In genomic region chr10:77820349-77820748, GRCh38 we compare ENCODE assay signal across 17 cellular contexts.
DNase-seq lines count a peak whose midpoint lies in the region; ATAC-seq lines count a peak whose summit lies in the region.
"Had no signal": no experiment of that assay in that cellular context is flagged by ENCODE, and none has a peak within 500 bp of the region (broad histone marks: within the 10 kb centered on the region; RNA-seq: fewer than 3 reads in every experiment).

No MANE protein-coding gene starts in this region.

- CTCF ChIA-PET in activated CD4-positive, alpha-beta memory T cell treated with anti-CD3 and anti-CD28 coated beads, Interleukin-2, amount 10 ng/mL, durations not matched to agents 7 days and 5 days (lab: Charles Lee), result no interaction called here

- no peak for DNase-seq in activated naive CD4-positive, alpha-beta T cell treated with anti-CD3 and anti-CD28 coated beads, Interleukin-2, amount 50 U/mL, for 72 hours (ENCODE audit: low spot score in 2 of 2)
- no peak for DNase-seq in activated naive CD4-positive, alpha-beta T cell treated with anti-CD3 and anti-CD28 coated beads, Interleukin-2, amount 50 U/mL, for 16 hours
- no peak for DNase-seq in activated CD4-positive, alpha-beta memory T cell treated with anti-CD3 and anti-CD28 coated beads, Interleukin-2, amount 10 ng/mL, durations not matched to agents 7 days and 5 days
- DNase-seq in glomerular visceral epithelial cell (ENCODE audit: extremely low spot score) (peak; percentile 93), NCI-H748 treated with DMSO at 0.1 percent for 48 hours (lab: John Stamatoyannopoulos, UW) (no peak), nucleus accumbens (lab: John Stamatoyannopoulos, UW) (no peak), left colon (no peak)
- DNase-seq: Calu3, GDM1, Kasumi-1, midbrain, NCI-H1417, NCI-H2171 treated with DMSO at 0.1 percent for 48 hours, Peyer's patch, right lobe of liver, WERI-Rb-1 had no signal

- POLR2A ChIA-PET in activated CD4-positive, alpha-beta memory T cell treated with anti-CD3 and anti-CD28 coated beads, Interleukin-2, amount 10 ng/mL, durations not matched to agents 7 days and 5 days (lab: Charles Lee), result interaction anchor here (1.3 kb wide), 1 partner anchor 15 kb away, joined by 4 read pairs; no protein-coding TSS in a partner anchor

- peak; percentile 58 to 78 for ATAC-seq in activated naive CD4-positive, alpha-beta T cell treated with anti-CD3 and anti-CD28 coated beads, Interleukin-2, amount 50 U/mL, for 72 hours
- ATAC-seq in left colon, result no peak
- ATAC-seq: right lobe of liver had no signal

- H3K36me3 Mint-ChIP-seq in activated naive CD4-positive, alpha-beta T cell treated with anti-CD3 and anti-CD28 coated beads, Interleukin-2, amount 50 U/mL, for 72 hours, result no peaks in the 10 kb centered on the region
- no peaks in the 10 kb centered on the region for H3K36me3 Mint-ChIP-seq in activated CD4-positive, alpha-beta memory T cell treated with anti-CD3 and anti-CD28 coated beads, Interleukin-2, amount 10 ng/mL, durations not matched to agents 7 days and 5 days (ENCODE audit: low read depth)
- no peaks in the 10 kb centered on the region for H3K36me3 Mint-ChIP-seq in stimulated activated naive CD8-positive, alpha-beta T cell treated with anti-CD3 and anti-CD28 coated beads, Interleukin-15, Interleukin-2, amounts not matched to agents 100 ng/mL and 50 ng/mL, for 24 hours (ENCODE audit: low read depth)

- H3K27ac Mint-ChIP-seq in activated naive CD4-positive, alpha-beta T cell treated with anti-CD3 and anti-CD28 coated beads, Interleukin-2, amount 50 U/mL, for 72 hours, result no peak overlapping the region
- H3K27ac Mint-ChIP-seq in activated CD4-positive, alpha-beta memory T cell treated with anti-CD3 and anti-CD28 coated beads, Interleukin-2, amount 10 ng/mL, durations not matched to agents 7 days and 5 days, result peak overlapping the region; percentile 44
- H3K27ac Mint-ChIP-seq in stimulated activated naive CD8-positive, alpha-beta T cell treated with anti-CD3 and anti-CD28 coated beads, Interleukin-15, Interleukin-2, amounts not matched to agents 100 ng/mL and 50 ng/mL, for 24 hours, result peak overlapping the region; percentile 18

- H3K4me1 Mint-ChIP-seq in activated CD4-positive, alpha-beta memory T cell treated with anti-CD3 and anti-CD28 coated beads, Interleukin-2, amount 10 ng/mL, durations not matched to agents 7 days and 5 days, result peaks cover 7% of the 10 kb centered on the region
- H3K4me1 Mint-ChIP-seq in stimulated activated naive CD8-positive, alpha-beta T cell treated with anti-CD3 and anti-CD28 coated beads, Interleukin-15, Interleukin-2, amounts not matched to agents 100 ng/mL and 50 ng/mL, for 24 hours (ENCODE audit: low read depth), result peaks cover 7% of the 10 kb centered on the region

- intact Hi-C loops in left colon (cut with DNase I, micrococcal nuclease), result no loop called here

- H3K9me3 Mint-ChIP-seq in activated naive CD4-positive, alpha-beta T cell treated with anti-CD3 and anti-CD28 coated beads, Interleukin-2, amount 50 U/mL, for 72 hours, result no peaks in the 10 kb centered on the region
- no peaks in the 10 kb centered on the region for H3K9me3 Mint-ChIP-seq in activated CD4-positive, alpha-beta memory T cell treated with anti-CD3 and anti-CD28 coated beads, Interleukin-2, amount 10 ng/mL, durations not matched to agents 7 days and 5 days
- no peaks in the 10 kb centered on the region for H3K9me3 Mint-ChIP-seq in stimulated activated naive CD8-positive, alpha-beta T cell treated with anti-CD3 and anti-CD28 coated beads, Interleukin-15, Interleukin-2, amounts not matched to agents 100 ng/mL and 50 ng/mL, for 24 hours

- no peaks in the 10 kb centered on the region for H3K27me3 Mint-ChIP-seq in activated CD4-positive, alpha-beta memory T cell treated with anti-CD3 and anti-CD28 coated beads, Interleukin-2, amount 10 ng/mL, durations not matched to agents 7 days and 5 days
- H3K27me3 Mint-ChIP-seq in stimulated activated naive CD8-positive, alpha-beta T cell treated with anti-CD3 and anti-CD28 coated beads, Interleukin-15, Interleukin-2, amounts not matched to agents 100 ng/mL and 50 ng/mL, for 24 hours, result no peaks in the 10 kb centered on the region

- no peak overlapping the region for H3K4me3 Mint-ChIP-seq in activated CD4-positive, alpha-beta memory T cell treated with anti-CD3 and anti-CD28 coated beads, Interleukin-2, amount 10 ng/mL, durations not matched to agents 7 days and 5 days
- no peak overlapping the region for H3K4me3 Mint-ChIP-seq in stimulated activated naive CD8-positive, alpha-beta T cell treated with anti-CD3 and anti-CD28 coated beads, Interleukin-15, Interleukin-2, amounts not matched to agents 100 ng/mL and 50 ng/mL, for 24 hours

Comparison
In these comparisons a context has a peak if more than half of its experiments do, and no peak if none do; other contexts are left out.
1. H3K27ac Mint-ChIP-seq: peak in activated CD4-positive, alpha-beta memory T cell treated with anti-CD3 and anti-CD28 coated beads, Interleukin-2, amount 10 ng/mL, durations not matched to agents 7 days and 5 days (single experiment) and stimulated activated naive CD8-positive, alpha-beta T cell treated with anti-CD3 and anti-CD28 coated beads, Interleukin-15, Interleukin-2, amounts not matched to agents 100 ng/mL and 50 ng/mL, for 24 hours (single experiment); none in activated naive CD4-positive, alpha-beta T cell treated with anti-CD3 and anti-CD28 coated beads, Interleukin-2, amount 50 U/mL, for 72 hours (0 of 2).